In genomic region chr9:120730661-120731514, GRCh38 we compare ENCODE assay signal across 1 cellular context.
TF ChIP-seq lines count a peak whose summit lies in the region.

No MANE protein-coding gene starts in this region.

TF ChIP-seq in HepG2, 621 proteins besides CTCF, POLR2A, EP300 and RAD21 (continued from another document and continues in another):
- TF ChIP-seq TFDP1 (CRISPR knock-in tag; IDR thresholded peaks at IDR 0.05; ENCODE audit: borderline replicate concordance) (peak; percentile 15; the same call in 1 of the 2 replicates), ZNF512B (CRISPR knock-in tag; IDR thresholded peaks at IDR 0.05; ENCODE audit: borderline replicate concordance) (no peak), EED (CRISPR knock-in tag; IDR thresholded peaks at IDR 0.05) (no peak), BRD4 (CRISPR knock-in tag; IDR thresholded peaks at IDR 0.05) (0 out of 2 replicates have a peak, but pooled peaks have one; percentile 12), ZNF205 (CRISPR knock-in tag; IDR thresholded peaks at IDR 0.05) (peak; percentile 91), SP5 (CRISPR knock-in tag; IDR thresholded peaks at IDR 0.05; ENCODE audit: borderline replicate concordance, low read depth) (no peak), ATM (IDR thresholded peaks at IDR 0.05; ENCODE audit: borderline replicate concordance) (no peak), THAP9 (CRISPR knock-in tag; IDR thresholded peaks at IDR 0.05; ENCODE audit: borderline replicate concordance) (no peak), ESRRA (CRISPR knock-in tag; IDR thresholded peaks at IDR 0.05; ENCODE audit: low read depth) (0 out of 2 replicates have a peak, but pooled peaks have one; percentile 45), PAX8 (CRISPR knock-in tag; IDR thresholded peaks at IDR 0.05; ENCODE audit: borderline replicate concordance) (no peak), ZNF253 (CRISPR knock-in tag; IDR thresholded peaks at IDR 0.05; ENCODE audit: borderline replicate concordance) (no peak), NONO (IDR thresholded peaks at IDR 0.05) (no peak), NONO (CRISPR knock-in tag; conservative IDR thresholded peaks at IDR 0.05) (0 out of 2 replicates have a peak, but pooled peaks have one; percentile 31), PPARG (CRISPR knock-in tag; conservative IDR thresholded peaks at IDR 0.05) (peak; percentile 59), ZNF441 (CRISPR knock-in tag; IDR thresholded peaks at IDR 0.05; ENCODE audit: borderline replicate concordance) (no peak), TBX3 (IDR thresholded peaks at IDR 0.05; ENCODE audit: borderline replicate concordance) (peak; percentile 71; the same call in 1 of the 2 replicates), POGK (CRISPR knock-in tag; conservative IDR thresholded peaks at IDR 0.05) (no peak), ZNF512 (CRISPR knock-in tag; IDR thresholded peaks at IDR 0.05) (no peak), HIVEP1 (CRISPR knock-in tag; IDR thresholded peaks at IDR 0.05) (no peak), CREM (IDR thresholded peaks at IDR 0.05) (peak; percentile 67; the same call in 1 of the 2 replicates), CREM (CRISPR knock-in tag; IDR thresholded peaks at IDR 0.05) (no peak), FOXP1 (IDR thresholded peaks at IDR 0.05) (no peak), FOXP1 (CRISPR knock-in tag; IDR thresholded peaks at IDR 0.05) (peak; percentile 55), ARID5B (CRISPR knock-in tag; IDR thresholded peaks at IDR 0.05) (peak; percentile 91), ZSCAN31 (CRISPR knock-in tag; IDR thresholded peaks at IDR 0.05; ENCODE audit: low read depth) (0 out of 2 replicates have a peak, but pooled peaks have one; percentile 66), ZNF362 (CRISPR knock-in tag; IDR thresholded peaks at IDR 0.05; ENCODE audit: borderline replicate concordance) (no peak)
- TF ChIP-seq, protein P1, sequence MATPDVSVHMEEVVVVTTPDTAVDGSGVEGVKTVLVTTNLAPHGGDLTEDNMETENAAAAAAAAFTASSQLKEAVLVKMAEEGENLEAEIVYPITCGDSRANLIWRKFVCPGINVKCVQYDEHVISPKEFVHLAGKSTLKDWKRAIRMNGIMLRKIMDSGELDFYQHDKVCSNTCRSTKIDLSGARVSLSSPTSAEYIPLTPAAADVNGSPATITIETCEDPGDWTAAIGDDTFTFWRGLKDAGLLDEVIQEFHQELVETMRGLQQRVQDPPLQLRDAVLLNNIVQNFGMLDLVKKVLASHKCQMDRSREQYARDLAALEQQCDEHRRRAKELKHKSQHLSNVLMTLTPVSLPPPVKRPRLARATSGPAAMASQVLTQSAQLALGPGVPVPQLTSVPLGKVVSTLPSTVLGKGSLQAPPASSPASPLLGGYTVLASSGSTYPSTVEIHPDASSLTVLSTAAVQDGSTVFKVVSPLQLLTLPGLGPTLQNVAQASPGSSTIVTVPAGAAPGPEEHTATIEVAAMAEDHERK (CRISPR knock-in tag; IDR thresholded peaks at IDR 0.05; ENCODE audit: low read depth): no peak
- TF ChIP-seq, protein P2, sequence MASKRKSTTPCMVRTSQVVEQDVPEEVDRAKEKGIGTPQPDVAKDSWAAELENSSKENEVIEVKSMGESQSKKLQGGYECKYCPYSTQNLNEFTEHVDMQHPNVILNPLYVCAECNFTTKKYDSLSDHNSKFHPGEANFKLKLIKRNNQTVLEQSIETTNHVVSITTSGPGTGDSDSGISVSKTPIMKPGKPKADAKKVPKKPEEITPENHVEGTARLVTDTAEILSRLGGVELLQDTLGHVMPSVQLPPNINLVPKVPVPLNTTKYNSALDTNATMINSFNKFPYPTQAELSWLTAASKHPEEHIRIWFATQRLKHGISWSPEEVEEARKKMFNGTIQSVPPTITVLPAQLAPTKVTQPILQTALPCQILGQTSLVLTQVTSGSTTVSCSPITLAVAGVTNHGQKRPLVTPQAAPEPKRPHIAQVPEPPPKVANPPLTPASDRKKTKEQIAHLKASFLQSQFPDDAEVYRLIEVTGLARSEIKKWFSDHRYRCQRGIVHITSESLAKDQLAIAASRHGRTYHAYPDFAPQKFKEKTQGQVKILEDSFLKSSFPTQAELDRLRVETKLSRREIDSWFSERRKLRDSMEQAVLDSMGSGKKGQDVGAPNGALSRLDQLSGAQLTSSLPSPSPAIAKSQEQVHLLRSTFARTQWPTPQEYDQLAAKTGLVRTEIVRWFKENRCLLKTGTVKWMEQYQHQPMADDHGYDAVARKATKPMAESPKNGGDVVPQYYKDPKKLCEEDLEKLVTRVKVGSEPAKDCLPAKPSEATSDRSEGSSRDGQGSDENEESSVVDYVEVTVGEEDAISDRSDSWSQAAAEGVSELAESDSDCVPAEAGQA (IDR thresholded peaks at IDR 0.05; ENCODE audit: low read depth): 0 out of 2 replicates have a peak, but pooled peaks have one; percentile 14
- TF ChIP-seq, protein P2 (CRISPR knock-in tag; IDR thresholded peaks at IDR 0.05; ENCODE audit: borderline replicate concordance): no peak
